In genomic region chr3:77313843-77314242, GRCh38 we compare ENCODE assay signal across 34 cellular contexts.
"Had no signal": no experiment of that assay in that cellular context is flagged by ENCODE, and none has a peak within 500 bp of the region (broad histone marks: within the 10 kb centered on the region; RNA-seq: fewer than 3 reads in every experiment).

No MANE protein-coding gene starts in this region.

- H3K9me3 Mint-ChIP-seq: activated B cell treated with CpG ODN at 0.5 μM for 24 hours; activated CD4-positive, alpha-beta T cell treated with anti-CD3 and anti-CD28 coated beads, Interleukin-2, amount 10 ng/mL, durations not matched to agents 24 days and 14 days; activated CD8-positive, alpha-beta T cell treated with anti-CD3 and anti-CD28 coated beads for 36 hours; activated naive CD4-positive, alpha-beta T cell treated with anti-CD3 and anti-CD28 coated beads for 36 hours; activated naive CD4-positive, alpha-beta T cell treated with anti-CD3 and anti-CD28 coated beads, Interleukin-2, amount 50 U/mL, for 72 hours; brain had no signal

- H3K36me3 Mint-ChIP-seq: activated CD4-positive, alpha-beta memory T cell treated with anti-CD3 and anti-CD28 coated beads for 36 hours; activated naive CD4-positive, alpha-beta T cell treated with anti-CD3 and anti-CD28 coated beads, Interleukin-2, amount 50 U/mL, for 72 hours; activated naive CD8-positive, alpha-beta T cell treated with anti-CD3 and anti-CD28 coated beads for 36 hours; brain had no signal

- ATAC-seq: activated CD8-positive, alpha-beta T cell treated with anti-CD3 and anti-CD28 coated beads for 36 hours; activated naive CD4-positive, alpha-beta T cell treated with anti-CD3 and anti-CD28 coated beads, Interleukin-2, amount 50 U/mL, for 72 hours; activated T-cell treated with anti-CD3 and anti-CD28 coated beads, Interleukin-2, amount 50 U/mL, for 4 hours; activated T-cell treated with anti-CD3 and anti-CD28 coated beads, Interleukin-2, amount 50 U/mL, for 72 hours; activated T-helper 17 cell treated with anti-CD3 and anti-CD28 coated beads, Interleukin-2, amount 50 U/mL, for 72 hours had no signal

- H3K4me3 Mint-ChIP-seq: activated B cell treated with CpG ODN at 0.5 μM for 24 hours; activated CD4-positive, alpha-beta memory T cell treated with anti-CD3 and anti-CD28 coated beads for 36 hours; activated CD4-positive, alpha-beta T cell treated with anti-CD3 and anti-CD28 coated beads, Interleukin-2, amount 10 ng/mL, durations not matched to agents 24 days and 14 days; activated CD8-positive, alpha-beta T cell treated with anti-CD3 and anti-CD28 coated beads for 36 hours; activated naive CD4-positive, alpha-beta T cell treated with anti-CD3 and anti-CD28 coated beads for 36 hours; activated naive CD8-positive, alpha-beta T cell treated with anti-CD3 and anti-CD28 coated beads for 36 hours; activated T-cell treated with anti-CD3 and anti-CD28 coated beads, Interleukin-2, amount 50 U/mL, for 4 hours; activated T-cell treated with anti-CD3 and anti-CD28 coated beads, Interleukin-2, amount 50 U/mL, for 72 hours; activated T-helper 1 cell treated with anti-CD3 and anti-CD28 coated beads, Interleukin-12 subunit alpha, Interleukin-12 subunit beta, Interleukin-2, Interleukin-4 antibody, amounts not matched to agents 30 ng/mL and 10 ng/mL and 1 ng/mL, durations not matched to agents 14 hours and 24 hours and 36 hours; activated T-helper 17 cell treated with anti-CD3 and anti-CD28 coated beads, Interleukin-2, amount 50 U/mL, for 72 hours; brain; T-helper 1 cell treated with Interleukin-12 subunit alpha and Interleukin-12 subunit beta and Interleukin-4 antibody, amounts not matched to agents 30 μg/mL and 1 μg/mL, for 36 hours; T-helper 2 cell treated with Interferon-gamma antibody and Interleukin-4, amounts not matched to agents 5 μg/mL and 100 μg/mL, for 36 hours had no signal

- H3K36me3 ChIP-seq: adrenal gland, cardiac muscle cell had no signal

- DNase-seq: activated B cell treated with CpG ODN at 0.5 μM for 24 hours; activated CD4-positive, alpha-beta memory T cell treated with anti-CD3 and anti-CD28 coated beads for 36 hours; activated CD4-positive, alpha-beta T cell treated with anti-CD3 and anti-CD28 coated beads for 4 hours; activated CD4-positive, alpha-beta T cell treated with anti-CD3 and anti-CD28 coated beads, Interleukin-2, amount 10 ng/mL, durations not matched to agents 24 days and 14 days; activated CD4-positive, alpha-beta T cell treated with anti-CD3 and anti-CD28 coated beads, Interleukin-2, amount 50 U/mL, for 1 hour; activated CD4-positive, alpha-beta T cell treated with anti-CD3 and anti-CD28 coated beads, Interleukin-2, amount 50 U/mL, for 4 hours; activated CD4-positive, CD25-positive, alpha-beta regulatory T cell treated with anti-CD3 and anti-CD28 coated beads, Interleukin-2, amount 50 U/mL, for 72 hours; activated CD8-positive, alpha-beta memory T cell treated with anti-CD3 and anti-CD28 coated beads, Interleukin-2, amount 50 U/mL, for 4 hours; activated CD8-positive, alpha-beta T cell treated with anti-CD3 and anti-CD28 coated beads for 36 hours; activated effector memory CD4-positive, alpha-beta T cell treated with anti-CD3 and anti-CD28 coated beads, Interleukin-2, amount 50 U/mL, for 16 hours; activated gamma-delta T cell treated with Interleukin-2 at 50 U/mL for 16 hours; activated naive CD4-positive, alpha-beta T cell; activated naive CD4-positive, alpha-beta T cell treated with anti-CD3 and anti-CD28 coated beads for 36 hours; activated naive CD4-positive, alpha-beta T cell treated with anti-CD3 and anti-CD28 coated beads, Interleukin-2, amount 50 U/mL, for 16 hours; activated naive CD8-positive, alpha-beta T cell treated with anti-CD3 and anti-CD28 coated beads for 36 hours; activated T-cell treated with anti-CD3 and anti-CD28 coated beads for 4 hours; activated T-cell treated with anti-CD3 and anti-CD28 coated beads, Interleukin-2, amount 50 U/mL, for 1 hour; activated T-cell treated with anti-CD3 and anti-CD28 coated beads, Interleukin-2, amount 50 U/mL, for 4 hours; activated T-cell treated with anti-CD3 and anti-CD28 coated beads, Interleukin-2, amount 50 U/mL, for 72 hours; adrenal gland; amniotic stem cell; aorta; central memory CD4-positive, alpha-beta T cell; T-helper 1 cell; T-helper 2 cell; T-helper 9 cell had no signal

- H3K4me1 Mint-ChIP-seq: activated B cell treated with CpG ODN at 0.5 μM for 24 hours; activated CD4-positive, alpha-beta T cell treated with anti-CD3 and anti-CD28 coated beads, Interleukin-2, amount 10 ng/mL, durations not matched to agents 24 days and 14 days; activated naive CD8-positive, alpha-beta T cell treated with anti-CD3 and anti-CD28 coated beads for 36 hours; activated T-helper 17 cell treated with anti-CD3 and anti-CD28 coated beads, Interleukin-2, amount 50 U/mL, for 72 hours had no signal

- H3K27me3 ChIP-seq: adrenal gland, cardiac muscle cell had no signal

- H3K27ac Mint-ChIP-seq: activated B cell treated with CpG ODN at 0.5 μM for 24 hours; activated CD4-positive, alpha-beta memory T cell treated with anti-CD3 and anti-CD28 coated beads for 36 hours; activated CD4-positive, alpha-beta T cell treated with anti-CD3 and anti-CD28 coated beads, Interleukin-2, amount 10 ng/mL, durations not matched to agents 24 days and 14 days; activated CD8-positive, alpha-beta T cell treated with anti-CD3 and anti-CD28 coated beads for 36 hours; activated naive CD4-positive, alpha-beta T cell treated with anti-CD3 and anti-CD28 coated beads for 36 hours; activated naive CD4-positive, alpha-beta T cell treated with anti-CD3 and anti-CD28 coated beads, Interleukin-2, amount 50 U/mL, for 72 hours; activated naive CD8-positive, alpha-beta T cell treated with anti-CD3 and anti-CD28 coated beads for 36 hours; activated T-cell treated with anti-CD3 and anti-CD28 coated beads, Interleukin-2, amount 50 U/mL, for 72 hours; activated T-helper 1 cell treated with anti-CD3 and anti-CD28 coated beads, Interleukin-12 subunit alpha, Interleukin-12 subunit beta, Interleukin-2, Interleukin-4 antibody, amounts not matched to agents 30 ng/mL and 10 ng/mL and 1 ng/mL, durations not matched to agents 14 hours and 24 hours and 36 hours; activated T-helper 17 cell treated with anti-CD3 and anti-CD28 coated beads, Interleukin-2, amount 50 U/mL, for 72 hours; T-helper 1 cell treated with Interleukin-12 subunit alpha and Interleukin-12 subunit beta and Interleukin-4 antibody, amounts not matched to agents 30 μg/mL and 1 μg/mL, for 36 hours; T-helper 2 cell treated with Interferon-gamma antibody and Interleukin-4, amounts not matched to agents 5 μg/mL and 100 μg/mL, for 36 hours had no signal

- H3K4me3 ChIP-seq: adrenal gland, cardiac muscle cell had no signal

- H3K9me3 ChIP-seq: adrenal gland had no signal

- H3K27me3 Mint-ChIP-seq: activated B cell treated with CpG ODN at 0.5 μM for 24 hours; activated CD4-positive, alpha-beta memory T cell treated with anti-CD3 and anti-CD28 coated beads for 36 hours; activated CD4-positive, alpha-beta T cell treated with anti-CD3 and anti-CD28 coated beads, Interleukin-2, amount 10 ng/mL, durations not matched to agents 24 days and 14 days; activated CD8-positive, alpha-beta T cell treated with anti-CD3 and anti-CD28 coated beads for 36 hours; activated naive CD8-positive, alpha-beta T cell treated with anti-CD3 and anti-CD28 coated beads for 36 hours; activated T-helper 17 cell treated with anti-CD3 and anti-CD28 coated beads, Interleukin-2, amount 50 U/mL, for 72 hours; brain had no signal

- H3K4me1 ChIP-seq: adrenal gland had no signal

- H3K27ac ChIP-seq: adrenal gland, cardiac muscle cell, VCaP had no signal
